22 cellular contexts compared by ENCODE assay signal in genomic region chrX:41823402-41823801, GRCh38.
DNase-seq lines count a peak whose midpoint lies in the region; ATAC-seq and TF ChIP-seq lines count a peak whose summit lies in the region.
"Had no signal": no experiment of that assay in that cellular context is flagged by ENCODE, and none has a peak within 500 bp of the region (broad histone marks: within the 10 kb centered on the region; RNA-seq: fewer than 3 reads in every experiment).

No MANE protein-coding gene starts in this region.

- H3K27me3 ChIP-seq in GM23248 (replicated peaks; ENCODE audit: insufficient read depth) = no peaks in the 10 kb centered on the region
- no peaks in the 10 kb centered on the region for H3K27me3 ChIP-seq in foreskin keratinocyte
- H3K27me3 ChIP-seq: heart left ventricle, tibial nerve had no signal

- peaks cover 29% of the 10 kb centered on the region for H3K4me1 ChIP-seq in GM23248 (ENCODE audit: insufficient read depth)
- no peaks in the 10 kb centered on the region for H3K4me1 ChIP-seq in mucosa of descending colon (ENCODE audit: low read depth)
- no peaks in the 10 kb centered on the region for H3K4me1 ChIP-seq in foreskin keratinocyte
- H3K4me1 ChIP-seq: prostate gland had no signal

- no peak overlapping the region for H3K4me2 ChIP-seq in GM23248 (ENCODE audit: unreplicated experiment)

- H3K9me3 Mint-ChIP-seq in chondrocyte (ENCODE audit: low read depth) = peaks cover 14% of the 10 kb centered on the region
- H3K9me3 Mint-ChIP-seq: activated CD4-positive, alpha-beta memory T cell treated with anti-CD3 and anti-CD28 coated beads, Interleukin-2, amount 10 ng/mL, durations not matched to agents 7 days and 5 days had no signal

- H2AFZ ChIP-seq in GM23248 = no peak overlapping the region

- H3K27me3 Mint-ChIP-seq in chondrocyte (ENCODE audit: low read depth) = no peaks in the 10 kb centered on the region
- H3K27me3 Mint-ChIP-seq: activated CD4-positive, alpha-beta memory T cell treated with anti-CD3 and anti-CD28 coated beads, Interleukin-2, amount 10 ng/mL, durations not matched to agents 7 days and 5 days had no signal

- H3K79me2 ChIP-seq in GM23248 (ENCODE audit: insufficient read depth) = no peaks in the 10 kb centered on the region; the same call in 1 of the 2 replicates

- intact Hi-C loops in mucosa of descending colon (cut with DNase I, micrococcal nuclease) = no loop called here

- no peaks in the 10 kb centered on the region for H3K9me3 ChIP-seq in GM23248 (ENCODE audit: low read depth)
- H3K9me3 ChIP-seq in mucosa of descending colon = no peaks in the 10 kb centered on the region
- H3K9me3 ChIP-seq: prostate gland, tibial nerve had no signal

- peaks cover 32% of the 10 kb centered on the region for H3K4me1 Mint-ChIP-seq in chondrocyte (ENCODE audit: low read depth)

- in situ Hi-C loops in GM23248 (cut with MboI) = no loop called here

- H3K36me3 Mint-ChIP-seq in chondrocyte (ENCODE audit: low read depth) = no peaks in the 10 kb centered on the region

- H3K9ac ChIP-seq in GM23248 = no peak overlapping the region

- TF ChIP-seq CTCF in chondrocyte (IDR thresholded peaks at IDR 0.05) (no peak), mucosa of descending colon (IDR thresholded peaks at IDR 0.05) (no peak), foreskin keratinocyte (conservative IDR thresholded peaks at IDR 0.05) (no peak)

- ATAC-seq in mucosa of descending colon (peak; percentile 91), foreskin keratinocyte (no peak), GM21360 (IDR thresholded peaks at IDR 0.05; ENCODE audit: unreplicated experiment) (no peak)
- ATAC-seq: esophagus mucosa, left ventricle myocardium superior had no signal

- H3K9me2 ChIP-seq in GM23248 (ENCODE audit: insufficient read depth) = no peaks in the 10 kb centered on the region; the same call in 1 of the 2 replicates

- DNase-seq in GM23248 = peak; percentile 40
- no peak for DNase-seq in chondrocyte (ENCODE audit: low spot score)
- peak in 1 of 3 donors; percentile 61 for DNase-seq in mucosa of descending colon
- DNase-seq in Ammon's horn (ENCODE audit: low spot score) = no peak
- no peak for DNase-seq in foreskin keratinocyte
- DNase-seq in NCI-H2029 treated with DMSO at 0.1 percent for 48 hours (lab: John Stamatoyannopoulos, UW) = no peak
- DNase-seq: activated CD4-positive, alpha-beta memory T cell treated with anti-CD3 and anti-CD28 coated beads, Interleukin-2, amount 10 ng/mL, durations not matched to agents 7 days and 5 days; activated naive CD4-positive, alpha-beta T cell treated with anti-CD3 and anti-CD28 coated beads for 36 hours; amygdala; central memory CD4-positive, alpha-beta T cell; effector memory CD4-positive, alpha-beta T cell; heart left ventricle; left ventricle myocardium superior; NCI-H1694 treated with DMSO at 0.1 percent for 48 hours; NCI-H2227 treated with DMSO at 0.1 percent for 48 hours; stimulated activated naive CD4-positive, alpha-beta T cell treated with Interleukin-2 at 50 U/mL for 16 hours had no signal

- H3F3A ChIP-seq in GM23248 (ENCODE audit: insufficient read depth) = peaks cover 9% of the 10 kb centered on the region; the same call in 1 of the 2 replicates

- H3K36me3 ChIP-seq in GM23248 (ENCODE audit: low read depth) (no peaks in the 10 kb centered on the region), mucosa of descending colon (ENCODE audit: low read depth) (no peaks in the 10 kb centered on the region)
- H3K36me3 ChIP-seq: heart left ventricle, prostate gland, tibial nerve had no signal

- 28 to 44% methylated on average over 3 to 4 of the region's 4 CpGs for WGBS in GM23248 (ENCODE audit: low coverage in 1 of 2, low lambda C conversion rate in 2 of 2, missing lambda C conversion rate in 2 of 2), 2 experiments

- H4K20me1 ChIP-seq in GM23248 (ENCODE audit: insufficient read depth) = no peaks in the 10 kb centered on the region

- H3K4me3 ChIP-seq in GM23248 (no peak overlapping the region), mucosa of descending colon (no peak overlapping the region)
- H3K4me3 ChIP-seq: heart left ventricle, prostate gland, SK-N-MC, skin epidermis, tibial nerve had no signal

- H3K27ac ChIP-seq in GM23248 (no peak overlapping the region), foreskin keratinocyte (no peak overlapping the region)
- H3K27ac ChIP-seq: heart left ventricle, prostate gland, SK-N-MC, skin epidermis, tibial nerve had no signal

- H3K27ac Mint-ChIP-seq in chondrocyte (ENCODE audit: unreplicated experiment) = peak overlapping the region; percentile 66
- H3K27ac Mint-ChIP-seq: activated CD4-positive, alpha-beta memory T cell treated with anti-CD3 and anti-CD28 coated beads, Interleukin-2, amount 10 ng/mL, durations not matched to agents 7 days and 5 days; activated naive CD4-positive, alpha-beta T cell treated with anti-CD3 and anti-CD28 coated beads for 36 hours had no signal

- no peak overlapping the region for H3K4me3 Mint-ChIP-seq in chondrocyte (ENCODE audit: unreplicated experiment)
- H3K4me3 Mint-ChIP-seq: activated CD4-positive, alpha-beta memory T cell treated with anti-CD3 and anti-CD28 coated beads, Interleukin-2, amount 10 ng/mL, durations not matched to agents 7 days and 5 days; activated naive CD4-positive, alpha-beta T cell treated with anti-CD3 and anti-CD28 coated beads for 36 hours had no signal
